Comparison of ENCODE assay signal across 8 cellular contexts in genomic region chr9:129569506-129570449, GRCh38. TPM values are rescaled to one million over a fixed set of nuclear protein-coding genes. Genes with fewer than 3 reads are reported as not detected.
DNase-seq lines count a peak whose midpoint lies in the region; ATAC-seq and TF ChIP-seq lines count a peak whose summit lies in the region.

No MANE protein-coding gene starts in this region.

- ATAC-seq in natural killer cell treated with Interleukin-12 subunit alpha and Interleukin-12 subunit beta and Interleukin-15 and Interleukin-18, amount 100 ng/mL, for 72 hours = no peak
- no peak for ATAC-seq in HG02759 (IDR thresholded peaks at IDR 0.05; ENCODE audit: unreplicated experiment)
- no peak for ATAC-seq in GM21367 (IDR thresholded peaks at IDR 0.05; ENCODE audit: unreplicated experiment)

- H3K4me3 Mint-ChIP-seq in endothelial cell (ENCODE audit: unreplicated experiment) = peak overlapping the region; percentile 87
- H3K4me3 Mint-ChIP-seq in natural killer cell treated with Interleukin-12 subunit alpha and Interleukin-12 subunit beta and Interleukin-15 and Interleukin-18, amount 100 ng/mL, for 72 hours = peak overlapping the region; percentile 72

- H3K36me3 Mint-ChIP-seq in endothelial cell (ENCODE audit: low read depth, unreplicated experiment) = peaks cover 3% of the 10 kb centered on the region
- H3K36me3 Mint-ChIP-seq in natural killer cell treated with Interleukin-12 subunit alpha and Interleukin-12 subunit beta and Interleukin-15 and Interleukin-18, amount 100 ng/mL, for 72 hours = no peaks in the 10 kb centered on the region

- no peak for TF ChIP-seq CTCF in endothelial cell (IDR thresholded peaks at IDR 0.05; ENCODE audit: unreplicated experiment)

- no peaks in the 10 kb centered on the region for H3K9me3 Mint-ChIP-seq in endothelial cell (ENCODE audit: unreplicated experiment)
- no peaks in the 10 kb centered on the region for H3K9me3 Mint-ChIP-seq in natural killer cell treated with Interleukin-12 subunit alpha and Interleukin-12 subunit beta and Interleukin-15 and Interleukin-18, amount 100 ng/mL, for 72 hours

- H3K27me3 Mint-ChIP-seq in endothelial cell (ENCODE audit: unreplicated experiment) = peaks cover 9% of the 10 kb centered on the region
- peaks cover 9 to 14% of the 10 kb centered on the region in 2 donors for H3K27me3 Mint-ChIP-seq in natural killer cell treated with Interleukin-12 subunit alpha and Interleukin-12 subunit beta and Interleukin-15 and Interleukin-18, amount 100 ng/mL, for 72 hours

- DNase-seq in DMS 273 (lab: John Stamatoyannopoulos, UW; ENCODE audit: unreplicated experiment) (peak; percentile 56), DMS 273 treated with DMSO at 0.1 percent for 48 hours (lab: John Stamatoyannopoulos, UW) (no peak), RPMI8226 (peak; percentile 56), endothelial cell (ENCODE audit: low spot score) (no peak)
- no peak for DNase-seq in natural killer cell treated with Interleukin-12 subunit alpha and Interleukin-12 subunit beta and Interleukin-15 and Interleukin-18, amount 100 ng/mL, for 72 hours (ENCODE audit: low spot score)
- DNase-seq in stimulated activated CD4-positive, alpha-beta T cell treated with anti-CD3 and anti-CD28 coated beads, Interleukin-2, amount 100 ng/mL, for 24 hours = no peak

- H3K4me1 Mint-ChIP-seq in endothelial cell (ENCODE audit: unreplicated experiment) = peaks cover 9% of the 10 kb centered on the region
- H3K4me1 Mint-ChIP-seq in natural killer cell treated with Interleukin-12 subunit alpha and Interleukin-12 subunit beta and Interleukin-15 and Interleukin-18, amount 100 ng/mL, for 72 hours (ENCODE audit: low read depth in 2 of 2) = peaks cover 10 to 14% of the 10 kb centered on the region in 2 donors

- H3K27ac Mint-ChIP-seq in endothelial cell (ENCODE audit: unreplicated experiment) = peak overlapping the region; percentile 84
- no peak overlapping the region for H3K27ac Mint-ChIP-seq in natural killer cell treated with Interleukin-12 subunit alpha and Interleukin-12 subunit beta and Interleukin-15 and Interleukin-18, amount 100 ng/mL, for 72 hours

RNA-seq across cellular contexts. Expression of gene C9orf50, which starts 51.1 kb away (rescaled TPM):
- not detected for total RNA-seq in endothelial cell (ENCODE audit: unreplicated experiment)
- not detected for total RNA-seq in natural killer cell treated with Interleukin-12 subunit alpha and Interleukin-12 subunit beta and Interleukin-15 and Interleukin-18, amount 100 ng/mL, for 72 hours

RNA-seq across cellular contexts. Expression of gene NTMT1, which starts 56.2 kb away (rescaled TPM):
- 16.7 TPM for total RNA-seq in endothelial cell (ENCODE audit: unreplicated experiment)
- total RNA-seq in natural killer cell treated with Interleukin-12 subunit alpha and Interleukin-12 subunit beta and Interleukin-15 and Interleukin-18, amount 100 ng/mL, for 72 hours = 10 to 100 TPM; 28.9 to 63.1 TPM

Comparison
In these comparisons a context has a peak if more than half of its experiments do, and no peak if none do; other contexts are left out.
1. DNase-seq: peak in DMS 273 (single experiment) and RPMI8226 (single experiment); none in DMS 273 treated with DMSO at 0.1 percent for 48 hours (single experiment), endothelial cell (single experiment), natural killer cell treated with Interleukin-12 subunit alpha and Interleukin-12 subunit beta and Interleukin-15 and Interleukin-18, amount 100 ng/mL, for 72 hours (single experiment) and stimulated activated CD4-positive, alpha-beta T cell treated with anti-CD3 and anti-CD28 coated beads, Interleukin-2, amount 100 ng/mL, for 24 hours (0 of 2).